14 cellular contexts compared by ENCODE assay signal in genomic region chr15:44315164-44315563, GRCh38.
"Had no signal": no experiment of that assay in that cellular context is flagged by ENCODE, and none has a peak within 500 bp of the region (broad histone marks: within the 10 kb centered on the region; RNA-seq: fewer than 3 reads in every experiment).

No MANE protein-coding gene starts in this region.

- H3K4me1 Mint-ChIP-seq: brain had no signal

- DNase-seq: activated CD4-positive, alpha-beta T cell treated with anti-CD3 and anti-CD28 coated beads for 4 hours; activated CD8-positive, alpha-beta memory T cell treated with anti-CD3 and anti-CD28 coated beads, Interleukin-2, amount 50 U/mL, for 4 hours; activated CD8-positive, alpha-beta T cell treated with anti-CD3 and anti-CD28 coated beads for 36 hours; activated naive CD4-positive, alpha-beta T cell; activated T-cell treated with anti-CD3 and anti-CD28 coated beads, Interleukin-2, amount 50 U/mL, for 72 hours; effector memory CD8-positive, alpha-beta T cell; stimulated activated CD4-positive, alpha-beta T cell treated with anti-CD3 and anti-CD28 coated beads, Interleukin-4, amount 100 ng/mL, for 1 hour; stimulated activated CD8-positive, alpha-beta memory T cell treated with anti-CD3 and anti-CD28 coated beads, Interleukin-4, amount 100 ng/mL, for 48 hours; stomach had no signal

- H3K4me3 ChIP-seq: lung, stomach, thoracic aorta had no signal

- H3K27me3 ChIP-seq: stomach had no signal

- H3K27ac ChIP-seq: stomach, thoracic aorta had no signal

- H3K9me3 ChIP-seq: stomach, thoracic aorta had no signal

- H3K36me3 Mint-ChIP-seq: natural killer cell treated with Interleukin-12 subunit alpha and Interleukin-12 subunit beta and Interleukin-15 and Interleukin-18, amount 100 ng/mL, for 72 hours had no signal

- H3K27me3 Mint-ChIP-seq: activated CD8-positive, alpha-beta T cell treated with anti-CD3 and anti-CD28 coated beads for 36 hours; brain; dendritic cell treated with granulocyte-macrophage colony-stimulating factor and Interleukin-4, amounts not matched to agents 40 ng/mL and 50 ng/mL, for 4 days; effector memory CD8-positive, alpha-beta T cell; natural killer cell treated with Interleukin-12 subunit alpha and Interleukin-12 subunit beta and Interleukin-15 and Interleukin-18, amount 100 ng/mL, for 72 hours had no signal

- H3K4me3 Mint-ChIP-seq: activated CD8-positive, alpha-beta T cell treated with anti-CD3 and anti-CD28 coated beads for 36 hours; activated T-cell treated with anti-CD3 and anti-CD28 coated beads, Interleukin-2, amount 50 U/mL, for 72 hours; brain; dendritic cell treated with granulocyte-macrophage colony-stimulating factor and Interleukin-4, amounts not matched to agents 40 ng/mL and 50 ng/mL, for 4 days; effector memory CD8-positive, alpha-beta T cell; natural killer cell treated with Interleukin-12 subunit alpha and Interleukin-12 subunit beta and Interleukin-15 and Interleukin-18, amount 100 ng/mL, for 72 hours had no signal

- H3K9me3 Mint-ChIP-seq: activated CD8-positive, alpha-beta T cell treated with anti-CD3 and anti-CD28 coated beads for 36 hours; activated T-cell treated with anti-CD3 and anti-CD28 coated beads, Interleukin-2, amount 50 U/mL, for 72 hours; dendritic cell treated with granulocyte-macrophage colony-stimulating factor and Interleukin-4, amounts not matched to agents 40 ng/mL and 50 ng/mL, for 4 days; effector memory CD8-positive, alpha-beta T cell; natural killer cell treated with Interleukin-12 subunit alpha and Interleukin-12 subunit beta and Interleukin-15 and Interleukin-18, amount 100 ng/mL, for 72 hours had no signal

- ATAC-seq: activated CD8-positive, alpha-beta T cell treated with anti-CD3 and anti-CD28 coated beads for 36 hours; activated T-cell treated with anti-CD3 and anti-CD28 coated beads, Interleukin-2, amount 50 U/mL, for 72 hours; effector memory CD8-positive, alpha-beta T cell; natural killer cell treated with Interleukin-12 subunit alpha and Interleukin-12 subunit beta and Interleukin-15 and Interleukin-18, amount 100 ng/mL, for 72 hours had no signal

- H3K36me3 ChIP-seq: thoracic aorta had no signal

- H3K27ac Mint-ChIP-seq: activated CD8-positive, alpha-beta T cell treated with anti-CD3 and anti-CD28 coated beads for 36 hours; activated T-cell treated with anti-CD3 and anti-CD28 coated beads, Interleukin-2, amount 50 U/mL, for 72 hours; dendritic cell treated with granulocyte-macrophage colony-stimulating factor and Interleukin-4, amounts not matched to agents 40 ng/mL and 50 ng/mL, for 4 days; natural killer cell treated with Interleukin-12 subunit alpha and Interleukin-12 subunit beta and Interleukin-15 and Interleukin-18, amount 100 ng/mL, for 72 hours had no signal
